9 cellular contexts compared by ENCODE assay signal in the genomic region with DNA sequence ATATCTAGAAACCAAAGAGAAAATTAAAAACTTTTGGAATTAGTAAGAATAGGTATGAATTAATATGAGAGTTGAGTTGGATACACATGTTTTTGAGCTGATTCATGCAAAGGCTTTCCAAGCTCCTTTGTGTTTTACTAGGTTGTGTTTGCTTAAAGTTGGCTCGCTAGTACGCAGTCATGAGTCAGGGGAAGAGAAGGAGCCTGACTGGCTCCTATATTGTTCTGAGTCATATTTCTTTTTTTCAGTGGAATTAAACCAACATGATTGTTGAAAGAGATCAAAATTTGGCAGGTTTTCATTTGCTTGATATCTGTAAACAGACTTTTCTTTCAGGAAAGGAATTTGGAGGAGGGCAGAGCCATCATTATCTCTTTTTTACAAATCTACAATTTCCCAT.
A peak's percentile ranks its signal among the peaks of the same experiment; 100 is the strongest.
DNase-seq lines count a peak whose midpoint lies in the region; ATAC-seq, FAIRE-seq and TF ChIP-seq lines count a peak whose summit lies in the region.
"Had no signal": no experiment of that assay in that cellular context is flagged by ENCODE, and none has a peak within 500 bp of the region (broad histone marks: within the 10 kb centered on the region; RNA-seq: fewer than 3 reads in every experiment).

No MANE protein-coding gene starts in this region.

- H3K27me3 ChIP-seq in endothelial cell of umbilical vein (ENCODE audit: control insufficient read depth in 2 of 2, insufficient read depth in 2 of 2, low read length in 2 of 2) (no peaks in the 10 kb centered on the region), colonic mucosa (no peaks in the 10 kb centered on the region)

- no peaks in the 10 kb centered on the region for H3K9me1 ChIP-seq in endothelial cell of umbilical vein (replicated peaks; ENCODE audit: control insufficient read depth, extremely low read depth, insufficient read depth, low read length)

- H3K9me3 ChIP-seq in endothelial cell of umbilical vein (replicated peaks; ENCODE audit: control insufficient read depth, insufficient read depth, low read length): no peaks in the 10 kb centered on the region
- H3K9me3 ChIP-seq in colonic mucosa: no peaks in the 10 kb centered on the region

- no TSS peak for BruUV-seq in endothelial cell of umbilical vein (replicated peaks; lab: Mats Ljungman, UMichigan)

- H4K20me1 ChIP-seq in endothelial cell of umbilical vein (replicated peaks; ENCODE audit: control insufficient read depth, extremely low read depth, insufficient read depth, low read length): no peaks in the 10 kb centered on the region

- POLR2A ChIA-PET in endothelial cell of umbilical vein (lab: Charles Lee) (interaction anchor here (1.0 kb wide), 1 partner anchor 67 kb away, joined by 4 read pairs; a partner anchor contains a TSS), GM10248 (lab: Yijun Ruan, JAX) (no interaction called here)

- H3K9ac ChIP-seq in endothelial cell of umbilical vein (replicated peaks; ENCODE audit: extremely low read depth, insufficient read depth, low read length) (peak overlapping the region; percentile 52), colonic mucosa (ENCODE audit: low read depth in 2 of 2, low read length in 2 of 2) (no peak overlapping the region)

- H3K79me2 ChIP-seq in endothelial cell of umbilical vein (ENCODE audit: control insufficient read depth, insufficient read depth, low read length): peaks cover 6% of the 10 kb centered on the region

- peaks cover 26% of the 10 kb centered on the region for H3K4me1 ChIP-seq in endothelial cell of umbilical vein (ENCODE audit: control insufficient read depth, extremely low read depth, insufficient read depth, low read length)
- H3K4me1 ChIP-seq in colonic mucosa: peaks cover 1% of the 10 kb centered on the region

- peak; percentile 93 for DNase-seq in AG10803 (ENCODE audit: low read depth)
- peak; percentile 98 for DNase-seq in NCI-H446 treated with DMSO at 0.1 percent for 48 hours (lab: John Stamatoyannopoulos, UW)
- DNase-seq in endothelial cell of umbilical vein (ENCODE audit: low read depth, low spot score): peak; percentile 94
- peak; percentile 20 for DNase-seq in midbrain (lab: John Stamatoyannopoulos, UW)
- no peak for DNase-seq in GF-D8 (lab: John Stamatoyannopoulos, UW)
- DNase-seq in colonic mucosa: no peak
- DNase-seq in GM10248 (ENCODE audit: extremely low spot score): no peak

- no peak for TF ChIP-seq CTCF in AG10803 (conservative IDR thresholded peaks at IDR 0.05; ENCODE audit: low read length)
- TF ChIP-seq CTCF in endothelial cell of umbilical vein (IDR thresholded peaks at IDR 0.05; ENCODE audit: extremely low read depth in 1 of 2, insufficient read depth in 1 of 2, low read depth in 1 of 2, low read length in 2 of 2): no peak
- TF ChIP-seq CTCF in colonic mucosa (IDR thresholded peaks at IDR 0.05): no peak
- no peak for TF ChIP-seq CTCF in GM10248 (IDR thresholded peaks at IDR 0.05; ENCODE audit: control extremely low read depth, extremely low read depth, low read depth, missing control alignments)

- peak overlapping the region; percentile 99 for H3K4me2 ChIP-seq in endothelial cell of umbilical vein (ENCODE audit: insufficient read depth, low read length)

- H3K36me3 ChIP-seq in endothelial cell of umbilical vein (ENCODE audit: control insufficient read depth in 2 of 2, extremely low read depth in 1 of 2, insufficient read depth in 2 of 2, low read length in 2 of 2): no peaks in the 10 kb centered on the region
- H3K36me3 ChIP-seq in colonic mucosa: no peaks in the 10 kb centered on the region

- CTCF ChIA-PET in endothelial cell of umbilical vein (lab: Charles Lee) (interaction anchor here (0.6 to 1.6 kb wide), 9 partner anchors 11 to 317 kb away, joined by 3 to 4 read pairs (median 3); a partner anchor contains a TSS), GM10248 (lab: Yijun Ruan, JAX) (no interaction called here)

- no peak for TF ChIP-seq POLR2A in endothelial cell of umbilical vein (IDR thresholded peaks at IDR 0.05; ENCODE audit: low read depth, low read length)

- H3K27ac ChIP-seq in endothelial cell of umbilical vein (ENCODE audit: insufficient read depth, low read depth, low read length) (peak overlapping the region; percentile 94), colonic mucosa (no peak overlapping the region)

- intact Hi-C loops in endothelial cell of umbilical vein (cut with micrococcal nuclease): no loop called here
- intact Hi-C loops in colonic mucosa (cut with DNase I): no loop called here

- H2AFZ ChIP-seq in endothelial cell of umbilical vein (ENCODE audit: low read depth, low read length): peak overlapping the region; percentile 23

- dilution Hi-C loops in endothelial cell of umbilical vein (cut with MboI; ENCODE audit: extremely low pct_ligation_motif_present, low sequenced_read_pairs): no loop called here

- peak; percentile 90 for FAIRE-seq in endothelial cell of umbilical vein (lab: Jason Lieb, UNC)

- no peak overlapping the region for H3K4me3 ChIP-seq in AG10803 (ENCODE audit: low read length)
- H3K4me3 ChIP-seq in endothelial cell of umbilical vein (replicated peaks in 1 of 3; ENCODE audit: insufficient read depth in 1 of 3, low read depth in 1 of 3, low read length in 3 of 3): peak overlapping the region in 1 of 3 experiments; percentile 75
- no peak overlapping the region for H3K4me3 ChIP-seq in colonic mucosa

- ATAC-seq in GM18498 (IDR thresholded peaks at IDR 0.05; ENCODE audit: unreplicated experiment): no peak
- ATAC-seq: natural killer cell treated with Interleukin-12 subunit alpha and Interleukin-12 subunit beta and Interleukin-15 and Interleukin-18, amount 100 ng/mL, for 72 hours had no signal

TF ChIP-seq in endothelial cell of umbilical vein, 7 proteins besides CTCF, POLR2A, EP300 and RAD21:
- TF ChIP-seq FOS (IDR thresholded peaks at IDR 0.05; ENCODE audit: borderline replicate concordance, insufficient read depth, low read length) (peak; percentile 98), POLR2AphosphoS5 (IDR thresholded peaks at IDR 0.05; ENCODE audit: insufficient read depth, low read depth, low read length) (peak; percentile 45), GATA2 (IDR thresholded peaks at IDR 0.05; ENCODE audit: insufficient read depth, insufficient read length, low read depth, low read length) (peak; percentile 22), EZH2 (IDR thresholded peaks at IDR 0.05; ENCODE audit: borderline replicate concordance, low read depth, low read length, severe bottlenecking) (no peak), MYC (IDR thresholded peaks at IDR 0.05; ENCODE audit: low read depth, low read length) (no peak), JUN (IDR thresholded peaks at IDR 0.05; ENCODE audit: borderline replicate concordance, insufficient read depth, insufficient read length, low read depth) (peak; percentile 91)
- TF ChIP-seq, protein P1, sequence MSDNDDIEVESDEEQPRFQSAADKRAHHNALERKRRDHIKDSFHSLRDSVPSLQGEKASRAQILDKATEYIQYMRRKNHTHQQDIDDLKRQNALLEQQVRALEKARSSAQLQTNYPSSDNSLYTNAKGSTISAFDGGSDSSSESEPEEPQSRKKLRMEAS (IDR thresholded peaks at IDR 0.05; ENCODE audit: insufficient read depth, insufficient read length): no peak

Comparison
In these comparisons a context has a peak if more than half of its experiments do, and no peak if none do; other contexts are left out.
1. DNase-seq: peak in AG10803 (single experiment), NCI-H446 treated with DMSO at 0.1 percent for 48 hours (single experiment), endothelial cell of umbilical vein (single experiment) and midbrain (single experiment); none in GF-D8 (single experiment), colonic mucosa (single experiment) and GM10248 (single experiment).